ENCODE assay signal across 28 cellular contexts in the genomic region with DNA sequence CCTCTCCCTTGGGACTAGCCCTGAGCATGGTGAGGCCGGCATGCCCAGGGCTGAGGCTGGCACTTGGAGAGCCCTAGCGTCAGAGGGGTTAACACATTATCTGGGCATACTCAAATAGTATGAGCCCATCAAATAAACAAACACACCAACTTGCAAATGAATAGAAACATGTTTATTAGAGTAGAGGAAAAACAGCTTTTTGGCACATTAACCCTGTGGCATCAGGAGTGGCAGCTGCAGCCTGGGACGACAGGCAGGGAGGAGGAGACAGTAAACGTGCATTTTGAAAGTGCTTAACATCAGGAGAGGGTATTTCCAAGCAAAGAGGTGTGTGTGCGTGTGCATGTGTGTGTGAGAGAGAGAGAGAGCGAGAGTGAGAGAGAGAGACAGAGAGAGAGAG.
DNase-seq lines count a peak whose midpoint lies in the region; TF ChIP-seq lines count a peak whose summit lies in the region.
"Had no signal": no experiment of that assay in that cellular context is flagged by ENCODE, and none has a peak within 500 bp of the region (broad histone marks: within the 10 kb centered on the region; RNA-seq: fewer than 3 reads in every experiment).

No MANE protein-coding gene starts in this region.

- H3K27ac ChIP-seq in ACC112 (ENCODE audit: low read depth, low read length) (peak overlapping the region; percentile 45), stomach (no peak overlapping the region)
- H3K27ac ChIP-seq: ascending aorta had no signal

- TF ChIP-seq EP300 in stomach (IDR thresholded peaks at IDR 0.05), result no peak

- no peaks in the 10 kb centered on the region for H3K36me3 Mint-ChIP-seq in osteocyte (ENCODE audit: unreplicated experiment)
- H3K36me3 Mint-ChIP-seq: activated naive CD8-positive, alpha-beta T cell treated with anti-CD3 and anti-CD28 coated beads, Interleukin-2, amount 10 ng/mL, durations not matched to agents 7 days and 5 days; stimulated activated effector memory CD8-positive, alpha-beta T cell treated with anti-CD3 and anti-CD28 coated beads, Interleukin-12 subunit alpha, Interleukin-12 subunit beta, amount 100 ng/mL, for 72 hours; type B pancreatic cell had no signal

- no peaks in the 10 kb centered on the region for H3K79me2 ChIP-seq in ACC112 (ENCODE audit: control insufficient read depth, insufficient read depth, low read length, unreplicated experiment)

- DNase-seq in DMS79 treated with DMSO at 0.1 percent for 48 hours (lab: John Stamatoyannopoulos, UW) (peak; percentile 39), NCI-H1694 treated with DMSO at 0.1 percent for 48 hours (lab: John Stamatoyannopoulos, UW) (peak; percentile 84), cerebellum (ENCODE audit: low spot score) (peak; percentile 39), mesenteric fat pad (ENCODE audit: low spot score) (no peak), stomach (no peak), osteocyte (ENCODE audit: extremely low spot score, unreplicated experiment) (no peak)
- no peak for DNase-seq in activated CD8-positive, alpha-beta memory T cell treated with anti-CD3 and anti-CD28 coated beads for 24 hours
- DNase-seq: activated CD4-positive, alpha-beta T cell treated with anti-CD3 and anti-CD28 coated beads for 4 hours; activated effector memory CD4-positive, alpha-beta T cell treated with anti-CD3 and anti-CD28 coated beads, Interleukin-2, amount 50 U/mL, for 16 hours; activated naive CD8-positive, alpha-beta T cell treated with anti-CD3 and anti-CD28 coated beads, Interleukin-2, amount 10 ng/mL, durations not matched to agents 7 days and 5 days; activated T-cell treated with anti-CD3 and anti-CD28 coated beads, Interleukin-2, amount 50 U/mL, for 1 hour; central memory CD4-positive, alpha-beta T cell; islet precursor cell; MM.1S; NCI-H146; posterior cingulate gyrus; right cardiac atrium; stimulated activated CD4-positive, alpha-beta T cell treated with anti-CD3 and anti-CD28 coated beads, Interleukin-12 subunit alpha, Interleukin-12 subunit beta, amount 100 ng/mL, for 4 hours; stimulated activated CD4-positive, alpha-beta T cell treated with anti-CD3 and anti-CD28 coated beads, Interleukin-4, amount 100 ng/mL, for 1 hour; substantia nigra; T-helper 17 cell had no signal

- H3K9me3 ChIP-seq in stomach, result no peaks in the 10 kb centered on the region
- H3K9me3 ChIP-seq: ascending aorta had no signal

- no peak overlapping the region for H3K27ac Mint-ChIP-seq in osteocyte (ENCODE audit: unreplicated experiment)
- H3K27ac Mint-ChIP-seq: activated naive CD8-positive, alpha-beta T cell treated with anti-CD3 and anti-CD28 coated beads, Interleukin-2, amount 10 ng/mL, durations not matched to agents 7 days and 5 days; nephron; stimulated activated effector memory CD8-positive, alpha-beta T cell treated with anti-CD3 and anti-CD28 coated beads, Interleukin-12 subunit alpha, Interleukin-12 subunit beta, amount 100 ng/mL, for 72 hours; T-helper 17 cell; type B pancreatic cell had no signal

- peaks cover 40% of the 10 kb centered on the region for H3K4me1 Mint-ChIP-seq in osteocyte (ENCODE audit: unreplicated experiment)
- H3K4me1 Mint-ChIP-seq: activated naive CD8-positive, alpha-beta T cell treated with anti-CD3 and anti-CD28 coated beads, Interleukin-2, amount 10 ng/mL, durations not matched to agents 7 days and 5 days; stimulated activated effector memory CD8-positive, alpha-beta T cell treated with anti-CD3 and anti-CD28 coated beads, Interleukin-12 subunit alpha, Interleukin-12 subunit beta, amount 100 ng/mL, for 72 hours; T-helper 17 cell had no signal

- no peaks in the 10 kb centered on the region for H3K9me3 Mint-ChIP-seq in osteocyte (ENCODE audit: unreplicated experiment)
- H3K9me3 Mint-ChIP-seq: activated naive CD8-positive, alpha-beta T cell treated with anti-CD3 and anti-CD28 coated beads, Interleukin-2, amount 10 ng/mL, durations not matched to agents 7 days and 5 days; nephron; stimulated activated effector memory CD8-positive, alpha-beta T cell treated with anti-CD3 and anti-CD28 coated beads, Interleukin-12 subunit alpha, Interleukin-12 subunit beta, amount 100 ng/mL, for 72 hours; type B pancreatic cell had no signal

- H2AFZ ChIP-seq in ACC112 (ENCODE audit: low read length, unreplicated experiment), result no peak overlapping the region

- no peak overlapping the region for H3K4me3 Mint-ChIP-seq in osteocyte (ENCODE audit: unreplicated experiment)
- H3K4me3 Mint-ChIP-seq: activated naive CD8-positive, alpha-beta T cell treated with anti-CD3 and anti-CD28 coated beads, Interleukin-2, amount 10 ng/mL, durations not matched to agents 7 days and 5 days; nephron; stimulated activated effector memory CD8-positive, alpha-beta T cell treated with anti-CD3 and anti-CD28 coated beads, Interleukin-12 subunit alpha, Interleukin-12 subunit beta, amount 100 ng/mL, for 72 hours; T-helper 17 cell; type B pancreatic cell had no signal

- H3K27me3 ChIP-seq in ACC112 (ENCODE audit: insufficient read depth, low read length) (no peaks in the 10 kb centered on the region), stomach (peaks cover 0 to 26% (median 5%) of the 10 kb centered on the region in 3 donors)
- H3K27me3 ChIP-seq: ascending aorta had no signal

- no peak for TF ChIP-seq POLR2A in stomach (IDR thresholded peaks at IDR 0.05)

- H3K27me3 Mint-ChIP-seq in osteocyte (ENCODE audit: unreplicated experiment), result no peaks in the 10 kb centered on the region
- H3K27me3 Mint-ChIP-seq: activated naive CD8-positive, alpha-beta T cell treated with anti-CD3 and anti-CD28 coated beads, Interleukin-2, amount 10 ng/mL, durations not matched to agents 7 days and 5 days; T-helper 17 cell had no signal

- WGBS in stomach, 5 donors, result 62 to 76% (median 74%) methylated on average over 6 of the region's 6 CpGs

- TF ChIP-seq CTCF in stomach (IDR thresholded peaks at IDR 0.05), result no peak
- no peak for TF ChIP-seq CTCF in osteocyte (IDR thresholded peaks at IDR 0.05)

- H3K36me3 ChIP-seq in ACC112 (ENCODE audit: insufficient read depth, low read length) (no peaks in the 10 kb centered on the region), stomach (no peaks in the 10 kb centered on the region)
- H3K36me3 ChIP-seq: ascending aorta had no signal

- intact Hi-C loops in stomach (cut with DNase I; ENCODE audit: low total_unique reads), result no loop called here

- H3K4me1 ChIP-seq in ACC112 (ENCODE audit: control insufficient read depth, insufficient read depth, low read length, unreplicated experiment), result peaks cover 38% of the 10 kb centered on the region
- no peaks in the 10 kb centered on the region for H3K4me1 ChIP-seq in stomach
- H3K4me1 ChIP-seq: ascending aorta had no signal

- H3K4me3 ChIP-seq in ACC112 (ENCODE audit: low read depth, low read length), result no peak overlapping the region
- no peak overlapping the region for H3K4me3 ChIP-seq in stomach
- H3K4me3 ChIP-seq: ascending aorta, GM12878, K562 had no signal

Comparison
In these comparisons a context has a peak if more than half of its experiments do, and no peak if none do; other contexts are left out.
1. DNase-seq: peak in DMS79 treated with DMSO at 0.1 percent for 48 hours (single experiment), NCI-H1694 treated with DMSO at 0.1 percent for 48 hours (single experiment) and cerebellum (single experiment); none in mesenteric fat pad (single experiment), activated CD8-positive, alpha-beta memory T cell treated with anti-CD3 and anti-CD28 coated beads for 24 hours (single experiment), stomach (single experiment) and osteocyte (single experiment).